ENCODE assay signal across 4 cellular contexts in genomic region chr7:133635541-133635940, GRCh38.
"Had no signal": no experiment of that assay in that cellular context is flagged by ENCODE, and none has a peak within 500 bp of the region (broad histone marks: within the 10 kb centered on the region; RNA-seq: fewer than 3 reads in every experiment).

No MANE protein-coding gene starts in this region.

- DNase-seq: H9, HCEC 1CT, IMR-90 had no signal

- H3K4me2 ChIP-seq: GM23338 had no signal

- H3K4me3 ChIP-seq: GM23338 had no signal

- H2AFZ ChIP-seq: GM23338 had no signal

- ATAC-seq: GM23338 had no signal
